Comparison of ENCODE assay signal across 8 cellular contexts in the genomic region with DNA sequence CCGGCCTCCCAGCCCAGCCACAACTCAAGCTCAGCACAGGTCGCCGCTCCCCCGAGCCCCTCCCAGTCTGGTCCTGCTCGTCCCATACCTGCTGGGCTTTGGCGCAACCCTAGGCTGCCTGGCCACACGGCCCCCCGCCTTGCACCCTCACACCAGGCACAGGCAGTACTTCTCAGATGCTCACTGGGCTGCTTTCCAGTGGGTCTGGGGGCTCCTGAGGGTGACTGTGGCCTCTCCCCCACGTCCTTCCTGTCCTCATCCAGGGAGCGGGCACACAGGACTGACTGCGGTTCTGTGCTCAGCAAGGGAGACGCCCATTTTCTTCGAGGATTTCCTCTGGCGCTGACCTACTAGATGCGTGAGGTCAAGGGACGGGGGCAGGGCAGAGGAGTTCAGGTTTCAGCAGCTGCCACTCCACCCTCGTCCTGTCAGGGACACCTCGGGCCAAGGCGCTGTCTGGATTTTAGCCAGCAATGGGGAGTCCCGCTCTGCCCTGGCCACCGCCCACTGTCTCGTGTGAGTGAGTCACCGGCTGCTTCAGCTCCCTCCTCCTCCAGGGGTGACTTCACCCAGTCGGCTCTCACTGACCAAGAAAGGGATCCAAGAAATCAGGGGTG.
DNase-seq lines count a peak whose midpoint lies in the region; ATAC-seq and TF ChIP-seq lines count a peak whose summit lies in the region.

No MANE protein-coding gene starts in this region.

- DNase-seq in SKM-1 treated with dmso at 0.1 percent for 144 hours (lab: John Stamatoyannopoulos, UW; ENCODE audit: unreplicated experiment) (peak; percentile 18), SKM-1 (lab: John Stamatoyannopoulos, UW; ENCODE audit: unreplicated experiment) (no peak), SW 1271 (lab: John Stamatoyannopoulos, UW) (peak; percentile 96 to 97), left cardiac atrium (peak; percentile 97), vagina (ENCODE audit: extremely low spot score in 2 of 2) (peak in 1 of 2 donors; percentile 97)
- DNase-seq in activated naive CD8-positive, alpha-beta T cell treated with anti-CD3 and anti-CD28 coated beads, Interleukin-2, amount 10 ng/mL, durations not matched to agents 7 days and 5 days: peak; percentile 51

- H3K4me1 Mint-ChIP-seq in activated naive CD8-positive, alpha-beta T cell treated with anti-CD3 and anti-CD28 coated beads, Interleukin-2, amount 10 ng/mL, durations not matched to agents 7 days and 5 days: peaks cover 1% of the 10 kb centered on the region

- H3K9me3 Mint-ChIP-seq in activated naive CD8-positive, alpha-beta T cell treated with anti-CD3 and anti-CD28 coated beads, Interleukin-2, amount 10 ng/mL, durations not matched to agents 7 days and 5 days: no peaks in the 10 kb centered on the region

- H3K9ac ChIP-seq in rectal smooth muscle tissue (ENCODE audit: low read length): peak overlapping the region; percentile 16

- no peaks in the 10 kb centered on the region for H3K27me3 ChIP-seq in rectal smooth muscle tissue (ENCODE audit: control insufficient read depth, insufficient read depth, low read length)
- no peaks in the 10 kb centered on the region for H3K27me3 ChIP-seq in vagina

- no peaks in the 10 kb centered on the region for H3K36me3 Mint-ChIP-seq in activated naive CD8-positive, alpha-beta T cell treated with anti-CD3 and anti-CD28 coated beads, Interleukin-2, amount 10 ng/mL, durations not matched to agents 7 days and 5 days

- H3K27me3 Mint-ChIP-seq in activated naive CD8-positive, alpha-beta T cell treated with anti-CD3 and anti-CD28 coated beads, Interleukin-2, amount 10 ng/mL, durations not matched to agents 7 days and 5 days: no peaks in the 10 kb centered on the region

- no peaks in the 10 kb centered on the region for H3K9me3 ChIP-seq in vagina

- peak overlapping the region; percentile 69 for H3K27ac ChIP-seq in rectal smooth muscle tissue (ENCODE audit: low read depth, low read length)
- H3K27ac ChIP-seq in vagina: peak overlapping the region; percentile 83

- intact Hi-C loops in left cardiac atrium (cut with DNase I) (no loop called here), vagina (cut with DNase I) (no loop called here)

- TF ChIP-seq POLR2A in vagina (IDR thresholded peaks at IDR 0.05): no peak

- H3K4me1 ChIP-seq in rectal smooth muscle tissue (ENCODE audit: control insufficient read depth, insufficient read depth, low read length): peaks cover 23% of the 10 kb centered on the region
- peaks cover 38% of the 10 kb centered on the region for H3K4me1 ChIP-seq in vagina

- no peak overlapping the region for H3K27ac Mint-ChIP-seq in activated naive CD8-positive, alpha-beta T cell treated with anti-CD3 and anti-CD28 coated beads, Interleukin-2, amount 10 ng/mL, durations not matched to agents 7 days and 5 days

- H3K4me3 Mint-ChIP-seq in activated naive CD8-positive, alpha-beta T cell treated with anti-CD3 and anti-CD28 coated beads, Interleukin-2, amount 10 ng/mL, durations not matched to agents 7 days and 5 days: peak overlapping the region; percentile 30

- H3K4me3 ChIP-seq in rectal smooth muscle tissue (ENCODE audit: low read length) (peak overlapping the region; percentile 56), vagina (peak overlapping the region; percentile 20 to 28)

- POLR2A ChIA-PET in activated naive CD8-positive, alpha-beta T cell treated with anti-CD3 and anti-CD28 coated beads, Interleukin-2, amount 10 ng/mL, durations not matched to agents 7 days and 5 days (lab: Charles Lee): no interaction called here

- TF ChIP-seq CTCF in vagina (IDR thresholded peaks at IDR 0.05): no peak

- ATAC-seq in HG03159 (IDR thresholded peaks at IDR 0.05; ENCODE audit: unreplicated experiment) (peak; percentile 66), left cardiac atrium (peak; percentile 88 to 89)
- peak; percentile 72 for ATAC-seq in activated naive CD8-positive, alpha-beta T cell treated with anti-CD3 and anti-CD28 coated beads, Interleukin-2, amount 10 ng/mL, durations not matched to agents 7 days and 5 days (ENCODE audit: low read depth)

- H3K36me3 ChIP-seq in rectal smooth muscle tissue (ENCODE audit: control insufficient read depth, insufficient read depth, low read length): no peaks in the 10 kb centered on the region
- no peaks in the 10 kb centered on the region for H3K36me3 ChIP-seq in vagina
